Comparison of ENCODE assay signal across 18 cellular contexts in the genomic region with DNA sequence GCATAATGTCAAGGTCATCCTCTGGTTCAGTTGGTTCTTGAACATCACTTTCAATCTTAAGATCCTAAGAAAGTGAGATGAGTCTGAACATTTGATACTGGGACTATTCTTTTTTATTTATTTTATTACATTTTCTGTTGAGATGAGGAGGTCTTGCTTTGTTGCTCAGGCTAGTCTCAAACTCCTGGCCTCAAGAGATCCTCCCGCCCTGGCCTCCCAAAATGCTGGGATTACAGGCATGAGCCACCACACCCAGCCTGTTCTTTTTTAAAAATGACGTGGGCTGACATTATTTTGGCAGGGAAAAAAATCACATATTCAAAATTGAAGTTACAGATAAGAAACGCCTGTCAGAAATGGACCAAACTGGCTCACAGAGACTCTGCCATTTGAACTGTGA. TPM values are rescaled to one million over a fixed set of nuclear protein-coding genes. Genes with fewer than 3 reads are reported as not detected.
A peak's percentile ranks its signal among the peaks of the same experiment; 100 is the strongest.
DNase-seq lines count a peak whose midpoint lies in the region; ATAC-seq and TF ChIP-seq lines count a peak whose summit lies in the region.
"Had no signal": no experiment of that assay in that cellular context is flagged by ENCODE, and none has a peak within 500 bp of the region (broad histone marks: within the 10 kb centered on the region; RNA-seq: fewer than 3 reads in every experiment).

No MANE protein-coding gene starts in this region.

- no peaks in the 10 kb centered on the region for H3K9me3 Mint-ChIP-seq in activated naive CD4-positive, alpha-beta T cell treated with anti-CD3 and anti-CD28 coated beads, Interleukin-2, amount 50 U/mL, for 24 hours
- H3K9me3 Mint-ChIP-seq in activated naive CD4-positive, alpha-beta T cell treated with anti-CD3 and anti-CD28 coated beads for 36 hours: no peaks in the 10 kb centered on the region
- no peaks in the 10 kb centered on the region for H3K9me3 Mint-ChIP-seq in chondrocyte (ENCODE audit: low read depth)
- no peaks in the 10 kb centered on the region for H3K9me3 Mint-ChIP-seq in stimulated activated effector memory CD8-positive, alpha-beta T cell treated with anti-CD3 and anti-CD28 coated beads, Interleukin-12 subunit alpha, Interleukin-12 subunit beta, amount 100 ng/mL, for 72 hours

- H3K4me3 Mint-ChIP-seq in activated naive CD4-positive, alpha-beta T cell treated with anti-CD3 and anti-CD28 coated beads, Interleukin-2, amount 50 U/mL, for 24 hours: no peak overlapping the region
- no peak overlapping the region for H3K4me3 Mint-ChIP-seq in activated naive CD4-positive, alpha-beta T cell treated with anti-CD3 and anti-CD28 coated beads for 36 hours
- no peak overlapping the region for H3K4me3 Mint-ChIP-seq in chondrocyte (ENCODE audit: unreplicated experiment)
- no peak overlapping the region for H3K4me3 Mint-ChIP-seq in stimulated activated effector memory CD8-positive, alpha-beta T cell treated with anti-CD3 and anti-CD28 coated beads, Interleukin-12 subunit alpha, Interleukin-12 subunit beta, amount 100 ng/mL, for 72 hours
- H3K4me3 Mint-ChIP-seq: CD4-positive, CD25-positive, alpha-beta regulatory T cell had no signal

- peaks cover 61% of the 10 kb centered on the region for H4K20me1 ChIP-seq in DND-41 (ENCODE audit: insufficient read depth, low read length)

- DNase-seq in activated naive CD4-positive, alpha-beta T cell treated with anti-CD3 and anti-CD28 coated beads for 36 hours: no peak
- DNase-seq in DND-41: peak; percentile 3
- DNase-seq in chondrocyte (ENCODE audit: low spot score): no peak
- DNase-seq in stimulated activated effector memory CD8-positive, alpha-beta T cell treated with anti-CD3 and anti-CD28 coated beads, Interleukin-12 subunit alpha, Interleukin-12 subunit beta, amount 100 ng/mL, for 72 hours (ENCODE audit: low spot score in 2 of 2): no peak
- no peak for DNase-seq in effector CD8-positive, alpha-beta T cell (lab: John Stamatoyannopoulos, UW)
- DNase-seq: ACHN; BE2C; C1 segment of cervical spinal cord; Caco-2; CD4-positive, CD25-positive, alpha-beta regulatory T cell; DMS153; DMS79 treated with DMSO at 0.1 percent for 48 hours; EL; GM23248; HCEC 1CT had no signal

- peaks cover 91% of the 10 kb centered on the region for H3K79me2 ChIP-seq in DND-41 (ENCODE audit: insufficient read depth, low read length)

- no peak overlapping the region for H3K4me2 ChIP-seq in DND-41 (ENCODE audit: insufficient read depth, low read length)

- no peaks in the 10 kb centered on the region for H3K9me3 ChIP-seq in DND-41 (ENCODE audit: insufficient read depth, low read length, severe bottlenecking)
- H3K9me3 ChIP-seq: BE2C, Caco-2 had no signal

- no peak overlapping the region for H3K27ac ChIP-seq in DND-41 (ENCODE audit: low read length)
- H3K27ac ChIP-seq: GM23248 had no signal

- H3K36me3 ChIP-seq in DND-41 (ENCODE audit: insufficient read depth, low read length): peaks cover 100% of the 10 kb centered on the region

- H3K4me1 ChIP-seq in DND-41 (ENCODE audit: insufficient read depth, low read length): no peaks in the 10 kb centered on the region
- H3K4me1 ChIP-seq: BE2C, Caco-2 had no signal

- H3K4me3 ChIP-seq in DND-41 (ENCODE audit: low read depth in 1 of 2, low read length in 2 of 2): no peak overlapping the region
- H3K4me3 ChIP-seq: GM12878, GM23248 had no signal

- no peaks in the 10 kb centered on the region for H3K27me3 ChIP-seq in DND-41 (ENCODE audit: insufficient read depth, low read length, poor library complexity)
- H3K27me3 ChIP-seq: BE2C had no signal

- H2AFZ ChIP-seq in DND-41 (ENCODE audit: low read depth, low read length): no peak overlapping the region
- H2AFZ ChIP-seq: GM23248 had no signal

- H3K27ac Mint-ChIP-seq in activated naive CD4-positive, alpha-beta T cell treated with anti-CD3 and anti-CD28 coated beads, Interleukin-2, amount 50 U/mL, for 24 hours: peak overlapping the region; percentile 32
- no peak overlapping the region for H3K27ac Mint-ChIP-seq in activated naive CD4-positive, alpha-beta T cell treated with anti-CD3 and anti-CD28 coated beads for 36 hours
- peak overlapping the region; percentile 41 for H3K27ac Mint-ChIP-seq in chondrocyte (ENCODE audit: unreplicated experiment)
- peak overlapping the region; percentile 77 for H3K27ac Mint-ChIP-seq in stimulated activated effector memory CD8-positive, alpha-beta T cell treated with anti-CD3 and anti-CD28 coated beads, Interleukin-12 subunit alpha, Interleukin-12 subunit beta, amount 100 ng/mL, for 72 hours

- no peak overlapping the region for H3K9ac ChIP-seq in DND-41 (ENCODE audit: low read depth, low read length)
- H3K9ac ChIP-seq: GM23248 had no signal

- TF ChIP-seq CTCF in DND-41 (IDR thresholded peaks at IDR 0.05; ENCODE audit: borderline replicate concordance, extremely low read depth, low read length, poor library complexity, severe bottlenecking): no peak
- TF ChIP-seq CTCF in chondrocyte (IDR thresholded peaks at IDR 0.05): no peak

- H3K27me3 Mint-ChIP-seq in activated naive CD4-positive, alpha-beta T cell treated with anti-CD3 and anti-CD28 coated beads, Interleukin-2, amount 50 U/mL, for 24 hours: no peaks in the 10 kb centered on the region
- no peaks in the 10 kb centered on the region for H3K27me3 Mint-ChIP-seq in activated naive CD4-positive, alpha-beta T cell treated with anti-CD3 and anti-CD28 coated beads for 36 hours (ENCODE audit: low read depth)
- no peaks in the 10 kb centered on the region for H3K27me3 Mint-ChIP-seq in chondrocyte (ENCODE audit: low read depth)
- H3K27me3 Mint-ChIP-seq: CD4-positive, CD25-positive, alpha-beta regulatory T cell had no signal

- peaks cover 18% of the 10 kb centered on the region for H3K36me3 Mint-ChIP-seq in activated naive CD4-positive, alpha-beta T cell treated with anti-CD3 and anti-CD28 coated beads, Interleukin-2, amount 50 U/mL, for 24 hours
- H3K36me3 Mint-ChIP-seq in activated naive CD4-positive, alpha-beta T cell treated with anti-CD3 and anti-CD28 coated beads for 36 hours (ENCODE audit: low read depth): peaks cover 69% of the 10 kb centered on the region
- peaks cover 69% of the 10 kb centered on the region for H3K36me3 Mint-ChIP-seq in chondrocyte (ENCODE audit: low read depth)
- peaks cover 100% of the 10 kb centered on the region for H3K36me3 Mint-ChIP-seq in stimulated activated effector memory CD8-positive, alpha-beta T cell treated with anti-CD3 and anti-CD28 coated beads, Interleukin-12 subunit alpha, Interleukin-12 subunit beta, amount 100 ng/mL, for 72 hours

- intact Hi-C loops in activated naive CD4-positive, alpha-beta T cell treated with anti-CD3 and anti-CD28 coated beads for 36 hours (cut with micrococcal nuclease): no loop called here

- no peak for ATAC-seq in DND-41 (ENCODE audit: insufficient read depth, low read depth)
- no peak for ATAC-seq in stimulated activated effector memory CD8-positive, alpha-beta T cell treated with anti-CD3 and anti-CD28 coated beads, Interleukin-12 subunit alpha, Interleukin-12 subunit beta, amount 100 ng/mL, for 72 hours
- ATAC-seq in GM19035 (IDR thresholded peaks at IDR 0.05; ENCODE audit: unreplicated experiment): no peak
- ATAC-seq: GM12878 had no signal

- peaks cover 28% of the 10 kb centered on the region for H3K4me1 Mint-ChIP-seq in activated naive CD4-positive, alpha-beta T cell treated with anti-CD3 and anti-CD28 coated beads, Interleukin-2, amount 50 U/mL, for 24 hours
- peaks cover 27% of the 10 kb centered on the region for H3K4me1 Mint-ChIP-seq in activated naive CD4-positive, alpha-beta T cell treated with anti-CD3 and anti-CD28 coated beads for 36 hours (ENCODE audit: low read depth)
- H3K4me1 Mint-ChIP-seq in chondrocyte (ENCODE audit: low read depth): peaks cover 5% of the 10 kb centered on the region
- H3K4me1 Mint-ChIP-seq in stimulated activated effector memory CD8-positive, alpha-beta T cell treated with anti-CD3 and anti-CD28 coated beads, Interleukin-12 subunit alpha, Interleukin-12 subunit beta, amount 100 ng/mL, for 72 hours: peaks cover 19% of the 10 kb centered on the region

- CTCF ChIA-PET in activated naive CD4-positive, alpha-beta T cell treated with anti-CD3 and anti-CD28 coated beads for 36 hours (lab: Charles Lee): no interaction called here

RNA-seq across cellular contexts. Expression of a gene that starts 13.5 kb away (rescaled TPM):
- total RNA-seq in activated naive CD4-positive, alpha-beta T cell treated with anti-CD3 and anti-CD28 coated beads for 36 hours: 100 to 1,000 TPM; 202 to 207 TPM
- 49.4 to 152 TPM (median 148 TPM) in 3 replicates for total RNA-seq in chondrocyte
